ENCODE assay signal across 16 cellular contexts in genomic region chr4:28225689-28226353, GRCh38.
A peak's percentile ranks its signal among the peaks of the same experiment; 100 is the strongest.
DNase-seq lines count a peak whose midpoint lies in the region; ATAC-seq, FAIRE-seq and TF ChIP-seq lines count a peak whose summit lies in the region.
"Had no signal": no experiment of that assay in that cellular context is flagged by ENCODE, and none has a peak within 500 bp of the region (broad histone marks: within the 10 kb centered on the region; RNA-seq: fewer than 3 reads in every experiment).

No MANE protein-coding gene starts in this region.

- H3K56ac ChIP-seq in H1 (replicated peaks; ENCODE audit: insufficient read length, low read depth, low read length) = no peak overlapping the region

- H3K79me2 ChIP-seq in H1 (ENCODE audit: control insufficient read depth in 1 of 2, insufficient read depth in 2 of 2, low read length in 2 of 2) = no peaks in the 10 kb centered on the region

- no peaks in the 10 kb centered on the region for H3K9me3 ChIP-seq in H1 (ENCODE audit: insufficient read depth in 2 of 2, low read depth in 1 of 2, low read length in 1 of 2)
- H3K9me3 ChIP-seq: BLaER1, pancreas, SJSA1, spleen, uterus had no signal

- peak; percentile 25 to 31; a peak in 3 of 4 replicates for TF ChIP-seq RAD21 in H1 (IDR thresholded peaks at IDR 0.05 in 1 of 2, conservative IDR thresholded peaks at IDR 0.05 in 1 of 2; ENCODE audit: low read depth in 2 of 2, low read length in 2 of 2)

- H4K5ac ChIP-seq in H1 (ENCODE audit: insufficient read length, low read depth, low read length) = no peak overlapping the region

- H3K79me1 ChIP-seq in H1 (ENCODE audit: low read depth, low read length) = no peaks in the 10 kb centered on the region

- no peak for FAIRE-seq in H1 (lab: Jason Lieb, UNC)
- FAIRE-seq: pancreas had no signal

- no peaks in the 10 kb centered on the region for H4K20me1 ChIP-seq in H1 (replicated peaks in 1 of 2; ENCODE audit: control insufficient read depth in 1 of 2, insufficient read depth in 2 of 2, low read length in 2 of 2)
- H4K20me1 ChIP-seq: BLaER1 had no signal

- H3K18ac ChIP-seq in H1 (ENCODE audit: extremely low read depth, low read length) = no peak overlapping the region

- H3K4me3 ChIP-seq in H1 (ENCODE audit: extremely low read depth in 1 of 4, insufficient read depth in 2 of 4, low read depth in 3 of 4, low read length in 4 of 4) (no peak overlapping the region), H7 (ENCODE audit: insufficient read depth, low read depth, low read length) (no peak overlapping the region)
- H3K4me3 ChIP-seq: BLaER1, pancreas, SJSA1, spleen, uterus had no signal

- H3K27me3 ChIP-seq in H1 (replicated peaks in 1 of 4; ENCODE audit: control insufficient read depth in 3 of 4, extremely low read depth in 1 of 4, insufficient read depth in 3 of 4, low read length in 3 of 4) = no peaks in the 10 kb centered on the region
- no peaks in the 10 kb centered on the region for H3K27me3 ChIP-seq in H7 (ENCODE audit: control insufficient read depth, insufficient read depth, low read length)
- H3K27me3 ChIP-seq: BLaER1, pancreas, SJSA1, spleen, uterus had no signal

- no peak overlapping the region for H2BK5ac ChIP-seq in H1 (ENCODE audit: low read depth, low read length)

- H3K23ac ChIP-seq in H1 (ENCODE audit: insufficient read length) = no peak overlapping the region

- H3K36me3 ChIP-seq in H1 (ENCODE audit: control insufficient read depth in 2 of 4, insufficient read depth in 4 of 4, low read length in 3 of 4) (no peaks in the 10 kb centered on the region), H7 (replicated peaks; ENCODE audit: control insufficient read depth, insufficient read depth, low read length) (no peaks in the 10 kb centered on the region)
- H3K36me3 ChIP-seq: BLaER1, pancreas, SJSA1, spleen, uterus had no signal

- no peak for TF ChIP-seq POLR2A in H1 (IDR thresholded peaks at IDR 0.05; ENCODE audit: control extremely low read depth in 1 of 2, low read depth in 2 of 2, low read length in 2 of 2)

- no peak overlapping the region for H4K91ac ChIP-seq in H1 (replicated peaks; ENCODE audit: insufficient read length, low read length)

- no peak for TF ChIP-seq CTCF in H1 (IDR thresholded peaks at IDR 0.05; ENCODE audit: control extremely low read depth in 1 of 3, insufficient read depth in 1 of 3, low read depth in 1 of 3, low read length in 3 of 3)

- no peak overlapping the region for H3K14ac ChIP-seq in H1 (ENCODE audit: insufficient read length)

- H2AFZ ChIP-seq in H1 (ENCODE audit: low read length) = no peak overlapping the region

- CTCF ChIA-PET in H1 (lab: Charles Lee; ENCODE audit: partially characterized antibody) = interaction anchor here (0.6 to 1.9 kb wide), 11 partner anchors 9 to 523 kb away, joined by 3 to 9 read pairs (median 4); no protein-coding TSS in a partner anchor

- H3K27ac ChIP-seq in H1 (ENCODE audit: low read depth, low read length) = no peak overlapping the region
- H3K27ac ChIP-seq: BLaER1, HL-60, pancreas, SJSA1, spleen, uterus had no signal

- WGBS in H1 (ENCODE audit: extremely low coverage in 1 of 2, insufficient coverage in 1 of 2, insufficient read length in 1 of 2, insufficient replicate concordance in 2 of 2, low coverage in 1 of 2, low lambda C conversion rate in 2 of 2, missing lambda C conversion rate in 1 of 2), 2 experiments = 84% methylated on average over 4 of the region's 4 CpGs; no CpG with 5 or more reads in 1 of the 2 experiments

- ATAC-seq in GM19351 (IDR thresholded peaks at IDR 0.05; ENCODE audit: unreplicated experiment) (no peak), GM19397 (IDR thresholded peaks at IDR 0.05; ENCODE audit: unreplicated experiment) (no peak)

- H2BK12ac ChIP-seq in H1 (ENCODE audit: low read depth, low read length) = no peak overlapping the region

- DNase-seq in DMS53 (lab: John Stamatoyannopoulos, UW) (peak; percentile 29), NCI-H82 (lab: John Stamatoyannopoulos, UW) (peak; percentile 47), H1 (ENCODE audit: low read depth in 1 of 2, low spot score in 2 of 2) (no peak), medulla oblongata (ENCODE audit: extremely low spot score) (peak; percentile 52), NCI-H2196 (lab: John Stamatoyannopoulos, UW; ENCODE audit: unreplicated experiment) (no peak), H7 (no peak)
- DNase-seq: activated CD4-positive, alpha-beta T cell treated with anti-CD3 and anti-CD28 coated beads, Interleukin-2, amount 50 U/mL, for 48 hours; DMS79; pancreas; spleen; uterus had no signal

- no peak for TF ChIP-seq EP300 in H1 (IDR thresholded peaks at IDR 0.05; ENCODE audit: borderline replicate concordance in 1 of 2, low read depth in 2 of 2, low read length in 2 of 2)

- H3K4ac ChIP-seq in H1 (replicated peaks; ENCODE audit: insufficient read length, low read depth, low read length) = no peak overlapping the region

- no peak overlapping the region for H3K4me2 ChIP-seq in H1 (ENCODE audit: insufficient read depth in 1 of 2, low read depth in 2 of 2, low read length in 2 of 2)
- H3K4me2 ChIP-seq: BLaER1 had no signal

- peaks cover 0 to 3% (median 0%) of the 10 kb centered on the region in 4 experiments; a peak in 2 of 7 replicates for H3K4me1 ChIP-seq in H1 (replicated peaks in 1 of 4; ENCODE audit: control insufficient read depth in 3 of 4, insufficient read depth in 4 of 4, low read length in 3 of 4)
- H3K4me1 ChIP-seq: BLaER1, pancreas, spleen, uterus had no signal

- no peak overlapping the region for H2BK20ac ChIP-seq in H1 (ENCODE audit: low read length)

- H4K8ac ChIP-seq in H1 (ENCODE audit: extremely low read depth, insufficient read depth, low read length) = no peak overlapping the region

- H2BK120ac ChIP-seq in H1 (replicated peaks; ENCODE audit: low read depth, low read length) = no peak overlapping the region

- POLR2A ChIA-PET in H1 (lab: Charles Lee; ENCODE audit: partially characterized antibody) = no interaction called here

- no peak overlapping the region for H2BK15ac ChIP-seq in H1 (ENCODE audit: low read length)

- H2AK5ac ChIP-seq in H1 (ENCODE audit: low read depth, low read length) = no peak overlapping the region

- no peaks in the 10 kb centered on the region for H3K23me2 ChIP-seq in H1 (ENCODE audit: low read depth, low read length)

- no peak overlapping the region for H3K9ac ChIP-seq in H1 (replicated peaks in 1 of 4; ENCODE audit: extremely low read depth in 1 of 4, low read depth in 3 of 4, low read length in 3 of 4)
- H3K9ac ChIP-seq: BLaER1 had no signal

TF ChIP-seq in H1, 55 proteins besides CTCF, POLR2A, EP300 and RAD21 (continues in another document):
- no peak for TF ChIP-seq TCF12 (IDR thresholded peaks at IDR 0.05; ENCODE audit: low read depth, low read length)
- TF ChIP-seq PHF8 (conservative IDR thresholded peaks at IDR 0.05; ENCODE audit: low read depth, low read length) = no peak
- TF ChIP-seq RFX5 (IDR thresholded peaks at IDR 0.05; ENCODE audit: borderline replicate concordance, low read depth, low read length) = no peak
- TF ChIP-seq RNF2 (IDR thresholded peaks at IDR 0.05; ENCODE audit: borderline replicate concordance, low read depth, low read length, missing control alignments, poor library complexity, severe bottlenecking) = no peak
- no peak for TF ChIP-seq ASH2L (IDR thresholded peaks at IDR 0.05; ENCODE audit: low read length)
- TF ChIP-seq POU5F1 (IDR thresholded peaks at IDR 0.05; ENCODE audit: low read depth, low read length) = no peak
- no peak for TF ChIP-seq HDAC6 (IDR thresholded peaks at IDR 0.05; ENCODE audit: low read depth, low read length)
- TF ChIP-seq SP2 (IDR thresholded peaks at IDR 0.05; ENCODE audit: low read length) = no peak
- TF ChIP-seq NRF1 (IDR thresholded peaks at IDR 0.05; ENCODE audit: low read depth, low read length) = no peak
- TF ChIP-seq CHD1 (IDR thresholded peaks at IDR 0.05; ENCODE audit: low read depth, low read length) = no peak
- TF ChIP-seq JUND (IDR thresholded peaks at IDR 0.05; ENCODE audit: low read length) = no peak
- TF ChIP-seq MAX (IDR thresholded peaks at IDR 0.05) = no peak
- TF ChIP-seq EZH2 (IDR thresholded peaks at IDR 0.05; ENCODE audit: low read depth, low read length, severe bottlenecking) = no peak
- TF ChIP-seq TAF7 (optimal IDR thresholded peaks at IDR 0.05; ENCODE audit: borderline replicate concordance, low read depth, low read length) = no peak

Comparison
In these comparisons a context has a peak if more than half of its experiments do, and no peak if none do; other contexts are left out.
1. DNase-seq: peak in DMS53 (single experiment), NCI-H82 (single experiment) and medulla oblongata (single experiment); none in H1 (0 of 2), NCI-H2196 (single experiment) and H7 (single experiment).